ENCODE assay signal across 8 cellular contexts in genomic region chr2:100103527-100104252, GRCh38. TPM values are rescaled to one million over a fixed set of nuclear protein-coding genes. Genes with fewer than 3 reads are reported as not detected.
DNase-seq lines count a peak whose midpoint lies in the region; ATAC-seq and TF ChIP-seq lines count a peak whose summit lies in the region.
"Not testable (repeated sequence)": the region's sequence is repeated elsewhere in the genome, so short reads cannot be mapped to it uniquely, and the experiment has no call there.

No MANE protein-coding gene starts in this region.

- CTCF ChIA-PET in CD4-positive, alpha-beta T cell (lab: Charles Lee), result not testable (repeated sequence)
- CTCF ChIA-PET in activated B cell treated with CpG ODN at 0.5 μM for 24 hours (lab: Charles Lee), result interaction anchor here (0.6 kb wide), 1 partner anchor 292 kb away, joined by 3 read pairs; no protein-coding TSS in a partner anchor

- H2AK5ac ChIP-seq in trophoblast cell (ENCODE audit: low read length), result not testable (repeated sequence)

- peak; percentile 19 for ATAC-seq in CD4-positive, alpha-beta T cell (ENCODE audit: poor library complexity)
- ATAC-seq in activated B cell treated with CpG ODN at 0.5 μM for 24 hours (ENCODE audit: low read depth) (peak; percentile 58), heart right ventricle (peak in 5 of 8 donors; percentile 4 to 31 (median 16))
- peak; percentile 25 for ATAC-seq in central memory CD8-positive, alpha-beta T cell (replicated peaks; ENCODE audit: extremely low read depth, poor library complexity, severe bottlenecking)

- H3K27me3 Mint-ChIP-seq in CD4-positive, alpha-beta T cell, result peaks cover 15% of the 10 kb centered on the region
- not testable (repeated sequence) for H3K27me3 Mint-ChIP-seq in activated B cell treated with CpG ODN at 0.5 μM for 24 hours
- H3K27me3 Mint-ChIP-seq in central memory CD8-positive, alpha-beta T cell, result peaks cover 32% of the 10 kb centered on the region
- peaks cover 37% of the 10 kb centered on the region for H3K27me3 Mint-ChIP-seq in type B pancreatic cell

- not testable (repeated sequence) for H3K4me3 ChIP-seq in Karpas-422 (ENCODE audit: low read length); trophoblast cell (ENCODE audit: low read depth, low read length)
- H3K4me3 ChIP-seq in heart right ventricle, result peak overlapping the region in 7 of 10 donors; percentile 21 to 39 (median 32)
- H3K4me3 ChIP-seq in mesodermal cell (ENCODE audit: extremely low read depth, insufficient read depth, low read length, poor library complexity, severe bottlenecking), result peak overlapping the region; percentile 21

- H3K79me2 ChIP-seq in Karpas-422 (ENCODE audit: low read length); trophoblast cell (ENCODE audit: control insufficient read depth, insufficient read depth, low read length, poor library complexity): not testable (repeated sequence)

- H3K18ac ChIP-seq in trophoblast cell (ENCODE audit: low read length), result not testable (repeated sequence)

- TF ChIP-seq CTCF in CD4-positive, alpha-beta T cell (IDR thresholded peaks at IDR 0.05); activated B cell treated with CpG ODN at 0.5 μM for 24 hours (IDR thresholded peaks at IDR 0.05); heart right ventricle (IDR thresholded peaks at IDR 0.05); type B pancreatic cell (conservative IDR thresholded peaks at IDR 0.05): not testable (repeated sequence)

- not testable (repeated sequence) for H3K9ac ChIP-seq in Karpas-422 (ENCODE audit: low read length); trophoblast cell (ENCODE audit: low read length)

- H3K23ac ChIP-seq in trophoblast cell (ENCODE audit: low read length), result not testable (repeated sequence)

- intact Hi-C loops in CD4-positive, alpha-beta T cell (cut with DNase I, micrococcal nuclease); activated B cell treated with CpG ODN at 0.5 μM for 24 hours (cut with micrococcal nuclease); heart right ventricle (cut with DNase I): not testable (repeated sequence)

- not testable (repeated sequence) for H3K9me3 Mint-ChIP-seq in CD4-positive, alpha-beta T cell; activated B cell treated with CpG ODN at 0.5 μM for 24 hours; central memory CD8-positive, alpha-beta T cell; type B pancreatic cell

- H2BK120ac ChIP-seq in trophoblast cell (ENCODE audit: insufficient read depth, low read length, poor library complexity), result not testable (repeated sequence)

- not testable (repeated sequence) for H3K4me1 Mint-ChIP-seq in CD4-positive, alpha-beta T cell (ENCODE audit: low read depth); central memory CD8-positive, alpha-beta T cell
- peaks cover 38% of the 10 kb centered on the region for H3K4me1 Mint-ChIP-seq in activated B cell treated with CpG ODN at 0.5 μM for 24 hours
- peaks cover 30% of the 10 kb centered on the region for H3K4me1 Mint-ChIP-seq in type B pancreatic cell (ENCODE audit: unreplicated experiment)

- WGBS in heart right ventricle, 2 donors, result 12 to 25% methylated on average over 16 to 28 of the region's 39 CpGs
- WGBS in mesodermal cell (ENCODE audit: insufficient coverage in 2 of 2), 2 experiments, result no CpG with 5 or more reads among the region's 39 CpGs
- no CpG with 5 or more reads among the region's 39 CpGs for WGBS in trophoblast cell (ENCODE audit: extremely low coverage, insufficient coverage, insufficient read length)

- not testable (repeated sequence) for H3K36me3 ChIP-seq in Karpas-422 (ENCODE audit: insufficient read depth, low read length); heart right ventricle; mesodermal cell (ENCODE audit: control insufficient read depth, insufficient read depth, low read length); trophoblast cell (ENCODE audit: control insufficient read depth in 1 of 2, insufficient read depth in 2 of 2, low read length in 2 of 2)

- not testable (repeated sequence) for H3K9me2 ChIP-seq in Karpas-422 (replicated peaks; ENCODE audit: insufficient read depth, low read length)

- H4K8ac ChIP-seq in trophoblast cell (ENCODE audit: low read depth, low read length), result not testable (repeated sequence)

- not testable (repeated sequence) for H2AFZ ChIP-seq in Karpas-422 (ENCODE audit: low read length); trophoblast cell (ENCODE audit: insufficient read depth, low read length, poor library complexity)

- not testable (repeated sequence) for H4K12ac ChIP-seq in trophoblast cell (ENCODE audit: low read depth, low read length)

- H3K4me1 ChIP-seq in Karpas-422 (ENCODE audit: low read length) (peaks cover 37% of the 10 kb centered on the region), heart right ventricle (peaks cover 0 to 18% (median 7%) of the 10 kb centered on the region in 9 donors), mesodermal cell (ENCODE audit: control insufficient read depth, insufficient read depth, low read length, poor library complexity, severe bottlenecking) (peaks cover 12% of the 10 kb centered on the region), trophoblast cell (ENCODE audit: control insufficient read depth in 1 of 2, insufficient read depth in 2 of 2, low read length in 2 of 2) (peaks cover 7 to 18% of the 10 kb centered on the region in 2 experiments)

- H3K4ac ChIP-seq in trophoblast cell (ENCODE audit: low read depth, low read length), result not testable (repeated sequence)

- not testable (repeated sequence) for H3K36me3 Mint-ChIP-seq in CD4-positive, alpha-beta T cell (ENCODE audit: low read depth); central memory CD8-positive, alpha-beta T cell (ENCODE audit: insufficient read depth); type B pancreatic cell
- H3K36me3 Mint-ChIP-seq in activated B cell treated with CpG ODN at 0.5 μM for 24 hours (ENCODE audit: low read depth), result peaks cover 31% of the 10 kb centered on the region

- H3K4me2 ChIP-seq in Karpas-422 (ENCODE audit: low read depth, low read length, poor library complexity, severe bottlenecking), result not testable (repeated sequence)
- peak overlapping the region; percentile 47 for H3K4me2 ChIP-seq in trophoblast cell (ENCODE audit: low read length)

- not testable (repeated sequence) for H3K79me1 ChIP-seq in trophoblast cell (ENCODE audit: low read length)

- not testable (repeated sequence) for H3K27ac Mint-ChIP-seq in CD4-positive, alpha-beta T cell; activated B cell treated with CpG ODN at 0.5 μM for 24 hours; central memory CD8-positive, alpha-beta T cell (ENCODE audit: low read depth); type B pancreatic cell

- not testable (repeated sequence) for H2BK12ac ChIP-seq in trophoblast cell (ENCODE audit: low read length)

- not testable (repeated sequence) for H3K27me3 ChIP-seq in CD4-positive, alpha-beta T cell (ENCODE audit: control insufficient read depth, insufficient read depth, low read length); Karpas-422 (ENCODE audit: low read length)
- H3K27me3 ChIP-seq in heart right ventricle (peaks cover 0 to 25% (median 4%) of the 10 kb centered on the region in 7 donors), trophoblast cell (ENCODE audit: insufficient read depth, low read length) (peaks cover 11% of the 10 kb centered on the region)

- H3K9me3 ChIP-seq in CD4-positive, alpha-beta T cell (ENCODE audit: control insufficient read depth, low read length); Karpas-422 (ENCODE audit: low read length); heart right ventricle; mesodermal cell (ENCODE audit: control insufficient read depth, low read length); trophoblast cell (ENCODE audit: insufficient read depth, low read depth, low read length): not testable (repeated sequence)

- not testable (repeated sequence) for H4K91ac ChIP-seq in trophoblast cell (ENCODE audit: low read depth, low read length)

- peak overlapping the region; percentile 80 for H3K4me3 Mint-ChIP-seq in CD4-positive, alpha-beta T cell
- H3K4me3 Mint-ChIP-seq in activated B cell treated with CpG ODN at 0.5 μM for 24 hours (peak overlapping the region; percentile 59), type B pancreatic cell (peak overlapping the region; percentile 86)
- H3K4me3 Mint-ChIP-seq in central memory CD8-positive, alpha-beta T cell, result peak overlapping the region; percentile 46

- not testable (repeated sequence) for H3K14ac ChIP-seq in trophoblast cell (ENCODE audit: low read length)

- not testable (repeated sequence) for DNase-seq in CD4-positive, alpha-beta T cell; central memory CD8-positive, alpha-beta T cell (ENCODE audit: low spot score in 2 of 2); heart right ventricle; trophoblast cell; type B pancreatic cell (ENCODE audit: extremely low spot score, unreplicated experiment)
- DNase-seq in Karpas-422 (peak; percentile 12), activated B cell treated with CpG ODN at 0.5 μM for 24 hours (peak; percentile 26)

- H2BK5ac ChIP-seq in trophoblast cell (ENCODE audit: low read depth, low read length, poor library complexity), result not testable (repeated sequence)

- H4K20me1 ChIP-seq in Karpas-422 (ENCODE audit: insufficient read depth, low read depth, low read length), result peaks cover 12% of the 10 kb centered on the region; the same call in 1 of the 2 replicates

- POLR2A ChIA-PET in CD4-positive, alpha-beta T cell (lab: Charles Lee), result not testable (repeated sequence)
- POLR2A ChIA-PET in activated B cell treated with CpG ODN at 0.5 μM for 24 hours (lab: Charles Lee), result interaction anchor here (0.6 kb wide), 2 partner anchors 10 to 144 kb away, joined by 3 read pairs; no protein-coding TSS in a partner anchor

- not testable (repeated sequence) for H3K27ac ChIP-seq in CD4-positive, alpha-beta T cell (ENCODE audit: low read depth, low read length); Karpas-422 (ENCODE audit: low read length); heart right ventricle; mesodermal cell (ENCODE audit: low read depth, low read length, severe bottlenecking); trophoblast cell (ENCODE audit: low read depth, low read length)

RNA-seq across cellular contexts. Expression of gene AFF3, which starts 38.7 kb away (rescaled TPM):
- total RNA-seq in CD4-positive, alpha-beta T cell, result 10 to 100 TPM; 15.4 to 15.7 TPM
- 84.6 and 99.7 TPM in 2 replicates for total RNA-seq in Karpas-422 (2014; rRNA removed; shearing (Covaris generic); ENCODE audit: low replicate concordance)
- total RNA-seq in activated B cell treated with CpG ODN at 0.5 μM for 24 hours (228 and 271 TPM in 2 replicates), heart right ventricle (10 to 100 TPM in 2 of 10 donors, 1 to 10 TPM in 8; 4.0 to 16.9 (median 7.3) TPM), type B pancreatic cell (ENCODE audit: low replicate concordance) (8.3 and 29.2 TPM in 2 replicates)
- polyA plus RNA-seq in heart right ventricle, result 1 to 10 TPM in 1 of 2 donors, under 1 TPM in 1; 0.39 to 1.6 TPM
- 12.8 TPM for polyA plus RNA-seq in mesodermal cell (2013, experiment 1 of 2)
- polyA plus RNA-seq in mesodermal cell (2013, experiment 2 of 2), result 6.5 TPM
- polyA plus RNA-seq in trophoblast cell (2013), result 3.5 and 3.7 TPM in 2 replicates
